ENCODE assay signal across 8 cellular contexts in genomic region chr10:103668351-103669242, GRCh38.
DNase-seq lines count a peak whose midpoint lies in the region; ATAC-seq and TF ChIP-seq lines count a peak whose summit lies in the region.

No MANE protein-coding gene starts in this region.

- DNase-seq in EH (ENCODE audit: low read depth) (peak; percentile 83), RWPE2 (ENCODE audit: low spot score) (no peak), fibroblast of pulmonary artery (ENCODE audit: low read depth) (peak; percentile 69), posterior cingulate gyrus (peak in 9 of 10 donors; percentile 47 to 94 (median 60)), SIG-M5 treated with dmso at 0.1 percent for 504 hours (lab: John Stamatoyannopoulos, UW; ENCODE audit: unreplicated experiment) (no peak), foreskin melanocyte (no peak)
- no peak for DNase-seq in effector CD8-positive, alpha-beta T cell (lab: John Stamatoyannopoulos, UW)

- no peaks in the 10 kb centered on the region for H3K4me1 ChIP-seq in RWPE2 (ENCODE audit: insufficient read depth, poor library complexity, severe bottlenecking)

- intact Hi-C loops in posterior cingulate gyrus (cut with DNase I) = no loop called here

- H3K36me3 ChIP-seq in RWPE2 (ENCODE audit: low read depth) = peaks cover 35% of the 10 kb centered on the region

- no peak overlapping the region for H3K27ac ChIP-seq in RWPE2 (ENCODE audit: poor library complexity, severe bottlenecking)

- TF ChIP-seq CTCF in RWPE2 (IDR thresholded peaks at IDR 0.05; ENCODE audit: poor library complexity, severe bottlenecking) (no peak), fibroblast of pulmonary artery (IDR thresholded peaks at IDR 0.05; ENCODE audit: low read length, missing control alignments) (no peak)

- no peaks in the 10 kb centered on the region for H3K27me3 ChIP-seq in RWPE2 (ENCODE audit: insufficient read depth, poor library complexity, severe bottlenecking)

- ATAC-seq in RWPE2 (ENCODE audit: low read depth) (peak; percentile 29; the same call in 1 of the 3 replicates), GM21528 (IDR thresholded peaks at IDR 0.05; ENCODE audit: low FRiP score, unreplicated experiment) (no peak)

- H3K9me3 ChIP-seq in RWPE2 (ENCODE audit: severe bottlenecking) = no peaks in the 10 kb centered on the region

- no peak overlapping the region for H3K4me3 ChIP-seq in RWPE2 (ENCODE audit: severe bottlenecking)
- peak overlapping the region; percentile 43 for H3K4me3 ChIP-seq in fibroblast of pulmonary artery (replicated peaks; ENCODE audit: low read depth, low read length)

Comparison
In these comparisons a context has a peak if more than half of its experiments do, and no peak if none do; other contexts are left out.
1. DNase-seq: peak in EH (single experiment), fibroblast of pulmonary artery (single experiment) and posterior cingulate gyrus (9 of 10); none in RWPE2 (single experiment), SIG-M5 treated with dmso at 0.1 percent for 504 hours (single experiment), effector CD8-positive, alpha-beta T cell (single experiment) and foreskin melanocyte (single experiment).